ENCODE assay signal across 19 cellular contexts in the genomic region with DNA sequence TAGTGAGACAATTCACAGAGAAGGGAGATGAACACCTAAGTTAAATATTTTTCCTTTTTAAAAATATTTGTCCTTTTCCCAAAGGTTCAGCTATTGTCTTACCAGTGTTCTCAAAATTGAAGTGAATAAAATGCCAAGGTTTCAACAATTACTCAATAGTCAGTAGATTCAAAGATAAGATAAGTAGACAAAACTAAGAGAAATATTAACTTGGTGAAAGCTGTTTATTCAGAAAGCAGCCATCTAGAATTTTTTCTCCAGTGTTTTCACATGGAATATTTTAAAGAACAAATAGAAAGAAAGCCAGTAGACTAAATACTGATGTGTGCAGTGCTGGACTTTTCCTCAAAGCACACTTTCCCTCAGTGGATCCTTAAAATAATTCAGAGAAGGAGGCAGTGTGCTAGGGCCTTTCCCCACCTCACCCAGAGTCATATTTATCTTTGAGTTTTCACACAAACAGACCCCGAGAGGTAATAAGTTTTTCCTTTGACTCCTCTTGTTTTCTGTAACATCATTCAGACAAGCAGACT.
DNase-seq lines count a peak whose midpoint lies in the region; ATAC-seq and TF ChIP-seq lines count a peak whose summit lies in the region.
"Had no signal": no experiment of that assay in that cellular context is flagged by ENCODE, and none has a peak within 500 bp of the region (broad histone marks: within the 10 kb centered on the region; RNA-seq: fewer than 3 reads in every experiment).

No MANE protein-coding gene starts in this region.

- H3K27me3 Mint-ChIP-seq in activated naive CD4-positive, alpha-beta T cell treated with anti-CD3 and anti-CD28 coated beads for 36 hours (ENCODE audit: low read depth), result no peaks in the 10 kb centered on the region
- no peaks in the 10 kb centered on the region for H3K27me3 Mint-ChIP-seq in activated naive CD4-positive, alpha-beta T cell treated with anti-CD3 and anti-CD28 coated beads, Interleukin-2, amount 10 ng/mL, durations not matched to agents 7 days and 5 days
- H3K27me3 Mint-ChIP-seq in activated naive CD8-positive, alpha-beta T cell treated with anti-CD3 and anti-CD28 coated beads, Interleukin-2, amount 50 U/mL, for 24 hours, result no peaks in the 10 kb centered on the region

- no peak for DNase-seq in activated naive CD4-positive, alpha-beta T cell treated with anti-CD3 and anti-CD28 coated beads for 36 hours
- DNase-seq in activated naive CD4-positive, alpha-beta T cell treated with anti-CD3 and anti-CD28 coated beads, Interleukin-2, amount 10 ng/mL, durations not matched to agents 7 days and 5 days, result no peak
- DNase-seq in GM23248 (no peak), smooth muscle cell (lab: John Stamatoyannopoulos, UW; ENCODE audit: unreplicated experiment) (no peak), DMS153 treated with DMSO at 0.1 percent for 48 hours (lab: John Stamatoyannopoulos, UW; ENCODE audit: unreplicated experiment) (no peak)
- no peak for DNase-seq in activated naive CD8-positive, alpha-beta T cell treated with anti-CD3 and anti-CD28 coated beads, Interleukin-2, amount 50 U/mL, for 24 hours
- no peak for DNase-seq in activated CD4-positive, CD25-positive, alpha-beta regulatory T cell treated with anti-CD3 and anti-CD28 coated beads, Interleukin-2, amount 50 U/mL, for 72 hours
- DNase-seq: activated CD4-positive, alpha-beta T cell treated with anti-CD3 and anti-CD28 coated beads for 1 hour; activated effector memory CD4-positive, alpha-beta T cell treated with anti-CD3 and anti-CD28 coated beads, Interleukin-2, amount 50 U/mL, for 16 hours; dorsolateral prefrontal cortex; heart right ventricle; kidney; mucosa of descending colon; NCI-H2227 treated with DMSO at 0.1 percent for 48 hours; posterior cingulate gyrus; Right ventricle myocardium superior; stimulated activated naive CD4-positive, alpha-beta T cell; T-helper 2 cell had no signal

- peaks cover 2% of the 10 kb centered on the region for H3K9me3 Mint-ChIP-seq in activated naive CD4-positive, alpha-beta T cell treated with anti-CD3 and anti-CD28 coated beads for 36 hours
- H3K9me3 Mint-ChIP-seq in activated naive CD4-positive, alpha-beta T cell treated with anti-CD3 and anti-CD28 coated beads, Interleukin-2, amount 10 ng/mL, durations not matched to agents 7 days and 5 days, result peaks cover 23% of the 10 kb centered on the region
- peaks cover 17% of the 10 kb centered on the region for H3K9me3 Mint-ChIP-seq in activated naive CD8-positive, alpha-beta T cell treated with anti-CD3 and anti-CD28 coated beads, Interleukin-2, amount 50 U/mL, for 24 hours

- peak overlapping the region; percentile 12; the same call in 1 of the 2 replicates for H3K27ac ChIP-seq in GM23248
- H3K27ac ChIP-seq in smooth muscle cell (ENCODE audit: low read depth), result peak overlapping the region; percentile 40
- H3K27ac ChIP-seq: dorsolateral prefrontal cortex had no signal

- H3K27me3 ChIP-seq in GM23248 (replicated peaks; ENCODE audit: insufficient read depth) (no peaks in the 10 kb centered on the region), smooth muscle cell (ENCODE audit: low read depth) (no peaks in the 10 kb centered on the region)
- H3K27me3 ChIP-seq: dorsolateral prefrontal cortex, heart right ventricle had no signal

- no peaks in the 10 kb centered on the region for H3K36me3 ChIP-seq in GM23248 (ENCODE audit: low read depth)
- H3K36me3 ChIP-seq in smooth muscle cell (ENCODE audit: low read depth), result no peaks in the 10 kb centered on the region
- H3K36me3 ChIP-seq: heart right ventricle had no signal

- H3K4me1 Mint-ChIP-seq in activated naive CD4-positive, alpha-beta T cell treated with anti-CD3 and anti-CD28 coated beads for 36 hours (ENCODE audit: low read depth), result peaks cover 75% of the 10 kb centered on the region
- H3K4me1 Mint-ChIP-seq in activated naive CD4-positive, alpha-beta T cell treated with anti-CD3 and anti-CD28 coated beads, Interleukin-2, amount 10 ng/mL, durations not matched to agents 7 days and 5 days, result peaks cover 51% of the 10 kb centered on the region
- peaks cover 44% of the 10 kb centered on the region for H3K4me1 Mint-ChIP-seq in activated naive CD8-positive, alpha-beta T cell treated with anti-CD3 and anti-CD28 coated beads, Interleukin-2, amount 50 U/mL, for 24 hours

- no peak overlapping the region for H3K27ac Mint-ChIP-seq in activated naive CD4-positive, alpha-beta T cell treated with anti-CD3 and anti-CD28 coated beads for 36 hours
- H3K27ac Mint-ChIP-seq in activated naive CD4-positive, alpha-beta T cell treated with anti-CD3 and anti-CD28 coated beads, Interleukin-2, amount 10 ng/mL, durations not matched to agents 7 days and 5 days, result no peak overlapping the region
- no peak overlapping the region for H3K27ac Mint-ChIP-seq in activated naive CD8-positive, alpha-beta T cell treated with anti-CD3 and anti-CD28 coated beads, Interleukin-2, amount 50 U/mL, for 24 hours

- H4K20me1 ChIP-seq in GM23248 (ENCODE audit: insufficient read depth), result no peaks in the 10 kb centered on the region
- H4K20me1 ChIP-seq in smooth muscle cell (ENCODE audit: low read depth), result no peaks in the 10 kb centered on the region

- H2AFZ ChIP-seq in GM23248, result no peak overlapping the region
- H2AFZ ChIP-seq in smooth muscle cell (ENCODE audit: low read depth), result no peak overlapping the region

- intact Hi-C loops in activated naive CD4-positive, alpha-beta T cell treated with anti-CD3 and anti-CD28 coated beads for 36 hours (cut with micrococcal nuclease), result loop anchor here (5.0 to 10.0 kb wide), 4 partner anchors 421 to 1226 kb away; no protein-coding TSS in a partner anchor

- no peak for ATAC-seq in activated naive CD8-positive, alpha-beta T cell treated with anti-CD3 and anti-CD28 coated beads, Interleukin-2, amount 50 U/mL, for 24 hours
- ATAC-seq in esophagus mucosa, result no peak
- ATAC-seq: mucosa of descending colon had no signal

- no peak for TF ChIP-seq CTCF in smooth muscle cell (IDR thresholded peaks at IDR 0.05; ENCODE audit: borderline replicate concordance, insufficient read depth, poor library complexity, severe bottlenecking)

- H3K4me3 Mint-ChIP-seq in activated naive CD4-positive, alpha-beta T cell treated with anti-CD3 and anti-CD28 coated beads for 36 hours, result peak overlapping the region; percentile 55
- no peak overlapping the region for H3K4me3 Mint-ChIP-seq in activated naive CD4-positive, alpha-beta T cell treated with anti-CD3 and anti-CD28 coated beads, Interleukin-2, amount 10 ng/mL, durations not matched to agents 7 days and 5 days
- H3K4me3 Mint-ChIP-seq in activated naive CD8-positive, alpha-beta T cell treated with anti-CD3 and anti-CD28 coated beads, Interleukin-2, amount 50 U/mL, for 24 hours, result peak overlapping the region; percentile 10

- in situ Hi-C loops in GM23248 (cut with MboI), result loop anchor here (25.0 kb wide), 1 partner anchor 746 kb away; no protein-coding TSS in a partner anchor

- H3K4me2 ChIP-seq in GM23248 (ENCODE audit: unreplicated experiment) (no peak overlapping the region), smooth muscle cell (no peak overlapping the region)

- H3K4me1 ChIP-seq in GM23248 (ENCODE audit: insufficient read depth) (peaks cover 26% of the 10 kb centered on the region), smooth muscle cell (ENCODE audit: low read depth) (peaks cover 17% of the 10 kb centered on the region)

- H3K36me3 Mint-ChIP-seq in activated naive CD4-positive, alpha-beta T cell treated with anti-CD3 and anti-CD28 coated beads for 36 hours (ENCODE audit: low read depth), result peaks cover 14% of the 10 kb centered on the region
- H3K36me3 Mint-ChIP-seq in activated naive CD4-positive, alpha-beta T cell treated with anti-CD3 and anti-CD28 coated beads, Interleukin-2, amount 10 ng/mL, durations not matched to agents 7 days and 5 days, result peaks cover 19% of the 10 kb centered on the region
- H3K36me3 Mint-ChIP-seq in activated naive CD8-positive, alpha-beta T cell treated with anti-CD3 and anti-CD28 coated beads, Interleukin-2, amount 50 U/mL, for 24 hours (ENCODE audit: low read depth), result peaks cover 12% of the 10 kb centered on the region

- H3K9ac ChIP-seq in GM23248 (no peak overlapping the region), smooth muscle cell (ENCODE audit: low read depth) (no peak overlapping the region)

- no peaks in the 10 kb centered on the region for H3K9me2 ChIP-seq in GM23248 (ENCODE audit: insufficient read depth)

- H3K4me3 ChIP-seq in GM23248 (no peak overlapping the region), smooth muscle cell (no peak overlapping the region)
- H3K4me3 ChIP-seq: dorsolateral prefrontal cortex, heart right ventricle, mucosa of descending colon had no signal

- 42 to 47% methylated on average over 1 of the region's 1 CpG for WGBS in GM23248 (ENCODE audit: low coverage in 1 of 2, low lambda C conversion rate in 2 of 2, missing lambda C conversion rate in 2 of 2), 2 experiments
- WGBS in smooth muscle cell (ENCODE audit: low lambda C conversion rate), result 79% methylated on average over 1 of the region's 1 CpG

- CTCF ChIA-PET in activated naive CD4-positive, alpha-beta T cell treated with anti-CD3 and anti-CD28 coated beads for 36 hours (lab: Charles Lee), result interaction anchor here (0.6 to 2.4 kb wide), 2 partner anchors 11 to 50 kb away, joined by 4 to 14 read pairs; no protein-coding TSS in a partner anchor
- CTCF ChIA-PET in activated naive CD4-positive, alpha-beta T cell treated with anti-CD3 and anti-CD28 coated beads, Interleukin-2, amount 10 ng/mL, durations not matched to agents 7 days and 5 days (lab: Charles Lee), result interaction anchor here (0.6 to 1.2 kb wide), 2 partner anchors 11 to 14 kb away, joined by 4 to 5 read pairs; no protein-coding TSS in a partner anchor

- no peaks in the 10 kb centered on the region for H3K9me3 ChIP-seq in GM23248 (ENCODE audit: low read depth)
- H3K9me3 ChIP-seq in smooth muscle cell (replicated peaks; ENCODE audit: low read depth), result no peaks in the 10 kb centered on the region
- H3K9me3 ChIP-seq: heart right ventricle, mucosa of descending colon had no signal

- H3F3A ChIP-seq in GM23248 (ENCODE audit: insufficient read depth), result no peaks in the 10 kb centered on the region; the same call in 1 of the 2 replicates
- no peaks in the 10 kb centered on the region for H3F3A ChIP-seq in smooth muscle cell (ENCODE audit: low read depth)

- no peaks in the 10 kb centered on the region for H3K79me2 ChIP-seq in GM23248 (ENCODE audit: insufficient read depth)
- no peaks in the 10 kb centered on the region for H3K79me2 ChIP-seq in smooth muscle cell (ENCODE audit: low read depth)
